8 cellular contexts compared by ENCODE assay signal in genomic region chr13:100673376-100673830, GRCh38. TPM values are rescaled to one million over a fixed set of nuclear protein-coding genes. Genes with fewer than 3 reads are reported as not detected.
DNase-seq lines count a peak whose midpoint lies in the region; ATAC-seq and TF ChIP-seq lines count a peak whose summit lies in the region.

No MANE protein-coding gene starts in this region.

- 10 to 17% methylated on average over 6 to 10 of the region's 13 CpGs for WGBS in mesodermal cell (ENCODE audit: insufficient coverage in 2 of 2), 2 experiments

- peak overlapping the region; percentile 99 for H3K4me3 Mint-ChIP-seq in CD8-positive, alpha-beta T cell

- H3K9me3 ChIP-seq in CD8-positive, alpha-beta T cell (ENCODE audit: low read length), result no peaks in the 10 kb centered on the region
- H3K9me3 ChIP-seq in mesodermal cell (ENCODE audit: control insufficient read depth, low read length), result no peaks in the 10 kb centered on the region

- no peak for ATAC-seq in CD8-positive, alpha-beta T cell
- ATAC-seq in GM18868 (IDR thresholded peaks at IDR 0.05; ENCODE audit: unreplicated experiment) (no peak), GM21515 (IDR thresholded peaks at IDR 0.05; ENCODE audit: unreplicated experiment) (no peak), GM18873 (IDR thresholded peaks at IDR 0.05; ENCODE audit: low FRiP score, unreplicated experiment) (no peak)

- CTCF ChIA-PET in CD8-positive, alpha-beta T cell (lab: Charles Lee), result no interaction called here

- H3K9me3 Mint-ChIP-seq in CD8-positive, alpha-beta T cell, result no peaks in the 10 kb centered on the region

- peaks cover 9% of the 10 kb centered on the region for H3K36me3 ChIP-seq in CD8-positive, alpha-beta T cell (ENCODE audit: insufficient read depth, low read length)
- H3K36me3 ChIP-seq in mesodermal cell (ENCODE audit: control insufficient read depth, insufficient read depth, low read length), result peaks cover 23% of the 10 kb centered on the region

- H3K36me3 Mint-ChIP-seq in CD8-positive, alpha-beta T cell, result peaks cover 21% of the 10 kb centered on the region

- H3K27ac ChIP-seq in CD8-positive, alpha-beta T cell (ENCODE audit: low read depth, low read length), result no peak overlapping the region
- H3K27ac ChIP-seq in caudate nucleus (ENCODE audit: low read depth, low read length), result peak overlapping the region; percentile 75
- peak overlapping the region; percentile 77 for H3K27ac ChIP-seq in mesodermal cell (ENCODE audit: low read depth, low read length, severe bottlenecking)

- H3K27me3 ChIP-seq in CD8-positive, alpha-beta T cell (ENCODE audit: insufficient read depth, low read length), result no peaks in the 10 kb centered on the region

- H3K27me3 Mint-ChIP-seq in CD8-positive, alpha-beta T cell (ENCODE audit: low read depth), result no peaks in the 10 kb centered on the region

- peak overlapping the region; percentile 4 for H3K4me3 ChIP-seq in CD8-positive, alpha-beta T cell (ENCODE audit: low read depth, low read length)
- H3K4me3 ChIP-seq in Jurkat, Clone E6-1 (ENCODE audit: low read length), result peak overlapping the region; percentile 61
- H3K4me3 ChIP-seq in mesodermal cell (ENCODE audit: extremely low read depth, insufficient read depth, low read length, poor library complexity, severe bottlenecking), result peak overlapping the region; percentile 50

- peaks cover 14% of the 10 kb centered on the region for H3K4me1 ChIP-seq in CD8-positive, alpha-beta T cell (ENCODE audit: insufficient read depth, low read length)
- H3K4me1 ChIP-seq in mesodermal cell (ENCODE audit: control insufficient read depth, insufficient read depth, low read length, poor library complexity, severe bottlenecking), result peaks cover 9% of the 10 kb centered on the region

- intact Hi-C loops in CD8-positive, alpha-beta T cell (cut with DNase I, micrococcal nuclease), result loop anchor here (2.0 to 10.0 kb wide), 9 partner anchors 87 to 1721 kb away; partner anchors contain the start of genes TM9SF2 (in 1 of the 2) and ZIC5 (in 1 of the 2)

- H3K27ac Mint-ChIP-seq in CD8-positive, alpha-beta T cell, result peak overlapping the region; percentile 96

- POLR2A ChIA-PET in CD8-positive, alpha-beta T cell (lab: Charles Lee), result interaction anchor here (1.1 kb wide), 1 partner anchor 89 kb away, joined by 3 read pairs; no protein-coding TSS in a partner anchor

- H3K4me1 Mint-ChIP-seq in CD8-positive, alpha-beta T cell (ENCODE audit: low read depth), result peaks cover 29% of the 10 kb centered on the region

- peak in 1 of 7 experiments; percentile 7 for DNase-seq in CD8-positive, alpha-beta T cell
- DNase-seq in Jurkat, Clone E6-1 (ENCODE audit: low read depth, low spot score), result no peak
- DNase-seq in caudate nucleus (lab: John Stamatoyannopoulos, UW) (peak in 2 of 61 donors; percentile 40 to 64), AG20443 (ENCODE audit: low spot score) (no peak)

- no peak for TF ChIP-seq CTCF in CD8-positive, alpha-beta T cell (IDR thresholded peaks at IDR 0.05)

RNA-seq across cellular contexts. Expression of gene TMTC4, which starts 1.2 kb away (rescaled TPM):
- 1 to 10 TPM; 4.7 to 6.6 TPM for total RNA-seq in CD8-positive, alpha-beta T cell
- polyA plus RNA-seq in Jurkat, Clone E6-1 (2012; ENCODE audit: insufficient read depth, insufficient read length), result 20.5 TPM
- polyA plus RNA-seq in mesodermal cell (2013, experiment 1 of 2), result 34.6 TPM
- polyA plus RNA-seq in mesodermal cell (2013, experiment 2 of 2), result 29.5 TPM

Comparison
In these comparisons a context has a peak if more than half of its experiments do, and no peak if none do; other contexts are left out.
1. H3K4me3 ChIP-seq: peak in every context shown above with its lines; median percentile 61 in Jurkat, Clone E6-1; 50 in mesodermal cell; 4 in CD8-positive, alpha-beta T cell.